ENCODE assay signal across 9 cellular contexts in the genomic region with DNA sequence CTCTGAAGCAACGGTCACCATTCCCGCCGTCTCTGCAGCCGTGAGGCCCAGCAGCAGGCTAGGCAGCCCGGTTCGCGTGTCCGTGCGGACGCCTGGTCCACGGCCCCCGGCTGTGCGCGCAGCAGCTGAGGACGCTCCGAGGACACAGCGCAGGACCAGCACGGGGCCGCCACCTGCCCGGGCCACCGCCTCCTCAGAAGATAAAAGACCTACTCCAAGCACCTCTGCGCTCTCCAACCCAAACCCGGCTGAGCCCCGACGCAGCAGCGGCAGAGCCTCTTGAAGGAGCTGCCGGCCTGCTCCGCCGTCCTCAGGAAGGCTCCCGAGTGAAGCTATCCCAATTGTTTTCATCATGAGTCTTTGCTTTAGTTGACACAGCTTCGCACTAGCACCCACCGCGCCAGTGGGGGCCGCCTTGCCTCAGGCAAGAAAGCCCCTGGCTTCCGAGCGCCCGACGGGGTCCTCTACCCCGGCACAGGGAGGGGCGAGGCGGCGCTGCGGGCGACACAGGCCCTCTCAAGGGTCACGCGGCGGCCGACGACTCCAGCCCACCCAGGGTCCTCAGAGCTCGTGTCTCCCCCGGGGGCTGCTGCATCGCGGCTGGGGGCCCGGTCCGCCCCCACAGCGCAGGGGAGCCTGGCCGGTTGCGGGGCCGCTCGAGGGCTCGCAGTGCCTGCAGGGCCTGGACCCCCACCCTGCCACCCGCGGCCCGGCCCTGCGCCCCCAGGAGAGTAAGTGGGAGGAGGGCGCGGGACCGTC. TPM values are rescaled to one million over a fixed set of nuclear protein-coding genes. Genes with fewer than 3 reads are reported as not detected.
DNase-seq lines count a peak whose midpoint lies in the region; ATAC-seq and TF ChIP-seq lines count a peak whose summit lies in the region.
"Had no signal": no experiment of that assay in that cellular context is flagged by ENCODE, and none has a peak within 500 bp of the region (broad histone marks: within the 10 kb centered on the region; RNA-seq: fewer than 3 reads in every experiment).

No MANE protein-coding gene starts in this region.

- H2AFZ ChIP-seq in trophoblast cell (ENCODE audit: insufficient read depth, low read length, poor library complexity) = peak overlapping the region; percentile 39

- H3K4me1 ChIP-seq in trophoblast cell (ENCODE audit: control insufficient read depth in 1 of 2, insufficient read depth in 2 of 2, low read length in 2 of 2) = peaks cover 13 to 20% of the 10 kb centered on the region in 2 experiments

- H3K9me3 Mint-ChIP-seq in activated CD4-positive, alpha-beta T cell treated with anti-CD3 and anti-CD28 coated beads, Interleukin-2, amount 10 ng/mL, durations not matched to agents 24 days and 14 days = no peaks in the 10 kb centered on the region
- peaks cover 3% of the 10 kb centered on the region for H3K9me3 Mint-ChIP-seq in activated CD8-positive, alpha-beta T cell treated with anti-CD3 and anti-CD28 coated beads for 36 hours

- H3K27me3 Mint-ChIP-seq in activated CD4-positive, alpha-beta T cell treated with anti-CD3 and anti-CD28 coated beads, Interleukin-2, amount 10 ng/mL, durations not matched to agents 24 days and 14 days = no peaks in the 10 kb centered on the region
- H3K27me3 Mint-ChIP-seq in activated CD8-positive, alpha-beta T cell treated with anti-CD3 and anti-CD28 coated beads for 36 hours = no peaks in the 10 kb centered on the region

- H3K36me3 Mint-ChIP-seq in activated CD4-positive, alpha-beta T cell treated with anti-CD3 and anti-CD28 coated beads, Interleukin-2, amount 10 ng/mL, durations not matched to agents 24 days and 14 days (ENCODE audit: low read depth) = peaks cover 9% of the 10 kb centered on the region
- H3K36me3 Mint-ChIP-seq in activated CD8-positive, alpha-beta T cell treated with anti-CD3 and anti-CD28 coated beads for 36 hours (ENCODE audit: low read depth) = peaks cover 11% of the 10 kb centered on the region

- peak overlapping the region; percentile 83 for H3K4me2 ChIP-seq in trophoblast cell (ENCODE audit: low read length)

- H4K12ac ChIP-seq in trophoblast cell (ENCODE audit: low read depth, low read length) = peak overlapping the region; percentile 39

- peak overlapping the region; percentile 69 for H2BK5ac ChIP-seq in trophoblast cell (ENCODE audit: low read depth, low read length, poor library complexity)

- H2AK5ac ChIP-seq in trophoblast cell (ENCODE audit: low read length) = peak overlapping the region; percentile 89

- H2BK12ac ChIP-seq in trophoblast cell (ENCODE audit: low read length) = peak overlapping the region; percentile 45

- no peak for DNase-seq in activated CD4-positive, alpha-beta T cell treated with anti-CD3 and anti-CD28 coated beads, Interleukin-2, amount 10 ng/mL, durations not matched to agents 24 days and 14 days
- no peak for DNase-seq in activated CD4-positive, alpha-beta T cell treated with anti-CD3 and anti-CD28 coated beads, Interleukin-2, amount 50 U/mL, for 1 hour
- no peak for DNase-seq in activated CD8-positive, alpha-beta T cell treated with anti-CD3 and anti-CD28 coated beads for 36 hours
- peak; percentile 24 for DNase-seq in glomerular visceral epithelial cell (ENCODE audit: extremely low spot score)
- DNase-seq in trophoblast cell = peak; percentile 29 to 55
- no peak for DNase-seq in GM10248 (ENCODE audit: extremely low spot score)
- DNase-seq in globus pallidus (ENCODE audit: low spot score) = no peak

- peak overlapping the region; percentile 68 for H3K9ac ChIP-seq in trophoblast cell (ENCODE audit: low read length)

- no peak for TF ChIP-seq CTCF in activated CD8-positive, alpha-beta T cell treated with anti-CD3 and anti-CD28 coated beads for 36 hours (IDR thresholded peaks at IDR 0.05)
- no peak for TF ChIP-seq CTCF in GM10248 (IDR thresholded peaks at IDR 0.05; ENCODE audit: control extremely low read depth, extremely low read depth, low read depth, missing control alignments)

- H4K91ac ChIP-seq in trophoblast cell (ENCODE audit: low read depth, low read length) = peak overlapping the region; percentile 92

- peaks cover 16% of the 10 kb centered on the region for H3K79me1 ChIP-seq in trophoblast cell (ENCODE audit: low read length)

- peaks cover 14% of the 10 kb centered on the region for H3K4me1 Mint-ChIP-seq in activated CD4-positive, alpha-beta T cell treated with anti-CD3 and anti-CD28 coated beads, Interleukin-2, amount 10 ng/mL, durations not matched to agents 24 days and 14 days
- H3K4me1 Mint-ChIP-seq in activated CD8-positive, alpha-beta T cell treated with anti-CD3 and anti-CD28 coated beads for 36 hours (ENCODE audit: low read depth) = peaks cover 24% of the 10 kb centered on the region

- CTCF ChIA-PET in activated CD8-positive, alpha-beta T cell treated with anti-CD3 and anti-CD28 coated beads for 36 hours (lab: Charles Lee) = interaction anchor here (0.6 to 2.5 kb wide), 6 partner anchors 17 to 149 kb away, joined by 3 to 9 read pairs (median 5); a partner anchor contains a TSS
- CTCF ChIA-PET in GM10248 (lab: Yijun Ruan, JAX) = interaction anchor here (1.2 to 1.6 kb wide), 3 partner anchors 17 to 38 kb away, joined by 5 to 6 read pairs (median 5); a partner anchor contains a TSS

- H3K14ac ChIP-seq in trophoblast cell (ENCODE audit: low read length) = peak overlapping the region; percentile 83

- peak overlapping the region; percentile 91 for H3K18ac ChIP-seq in trophoblast cell (ENCODE audit: low read length)

- peak overlapping the region; percentile 82 for H3K4me3 ChIP-seq in trophoblast cell (ENCODE audit: low read depth, low read length)

- WGBS in trophoblast cell (ENCODE audit: extremely low coverage, insufficient coverage, insufficient read length) = no CpG with 5 or more reads among the region's 68 CpGs

- peak overlapping the region; percentile 57 for H3K27ac ChIP-seq in trophoblast cell (ENCODE audit: low read depth, low read length)

- H3K36me3 ChIP-seq in trophoblast cell (ENCODE audit: control insufficient read depth in 1 of 2, insufficient read depth in 2 of 2, low read length in 2 of 2) = peaks cover 12 to 17% of the 10 kb centered on the region in 2 experiments

- H3K27me3 ChIP-seq in trophoblast cell (ENCODE audit: insufficient read depth, low read length) = no peaks in the 10 kb centered on the region

- H3K27ac Mint-ChIP-seq in activated CD4-positive, alpha-beta T cell treated with anti-CD3 and anti-CD28 coated beads, Interleukin-2, amount 10 ng/mL, durations not matched to agents 24 days and 14 days = peak overlapping the region; percentile 25
- H3K27ac Mint-ChIP-seq in activated CD8-positive, alpha-beta T cell treated with anti-CD3 and anti-CD28 coated beads for 36 hours = peak overlapping the region; percentile 64

- ATAC-seq in HG03159 (IDR thresholded peaks at IDR 0.05; ENCODE audit: unreplicated experiment) = peak; percentile 0
- no peak for ATAC-seq in activated CD8-positive, alpha-beta T cell treated with anti-CD3 and anti-CD28 coated beads for 36 hours

- H2BK120ac ChIP-seq in trophoblast cell (ENCODE audit: insufficient read depth, low read length, poor library complexity) = peak overlapping the region; percentile 63

- H4K8ac ChIP-seq in trophoblast cell (ENCODE audit: low read depth, low read length) = peak overlapping the region; percentile 80

- H3K4ac ChIP-seq in trophoblast cell (ENCODE audit: low read depth, low read length) = peak overlapping the region; percentile 93

- POLR2A ChIA-PET in activated CD8-positive, alpha-beta T cell treated with anti-CD3 and anti-CD28 coated beads for 36 hours (lab: Charles Lee) = no interaction called here
- POLR2A ChIA-PET in GM10248 (lab: Yijun Ruan, JAX) = no interaction called here

- no peak overlapping the region for H3K23ac ChIP-seq in trophoblast cell (ENCODE audit: low read length)

- H3K4me3 Mint-ChIP-seq in activated CD4-positive, alpha-beta T cell treated with anti-CD3 and anti-CD28 coated beads, Interleukin-2, amount 10 ng/mL, durations not matched to agents 24 days and 14 days = peak overlapping the region; percentile 77
- peak overlapping the region; percentile 75 for H3K4me3 Mint-ChIP-seq in activated CD8-positive, alpha-beta T cell treated with anti-CD3 and anti-CD28 coated beads for 36 hours

- H3K79me2 ChIP-seq in trophoblast cell (ENCODE audit: control insufficient read depth, insufficient read depth, low read length, poor library complexity) = peaks cover 5% of the 10 kb centered on the region

- no peaks in the 10 kb centered on the region for H3K9me3 ChIP-seq in trophoblast cell (ENCODE audit: insufficient read depth, low read depth, low read length)

- intact Hi-C loops in activated CD4-positive, alpha-beta T cell treated with anti-CD3 and anti-CD28 coated beads, Interleukin-2, amount 10 ng/mL, durations not matched to agents 24 days and 14 days (cut with micrococcal nuclease) = loop anchor here (2.0 kb wide), 1 partner anchor 37 kb away; no protein-coding TSS in a partner anchor
- intact Hi-C loops in activated CD8-positive, alpha-beta T cell treated with anti-CD3 and anti-CD28 coated beads for 36 hours (cut with micrococcal nuclease) = no loop called here

RNA-seq across cellular contexts. Expression of a gene that starts 16.9 kb away (rescaled TPM):
- total RNA-seq in activated CD4-positive, alpha-beta T cell treated with anti-CD3 and anti-CD28 coated beads, Interleukin-2, amount 10 ng/mL, durations not matched to agents 24 days and 14 days = 2.5 and 4.1 TPM in 2 replicates
- 1 to 10 TPM; 5.6 to 8.5 TPM for total RNA-seq in activated CD8-positive, alpha-beta T cell treated with anti-CD3 and anti-CD28 coated beads for 36 hours
- polyA plus RNA-seq in trophoblast cell (2013) = 5.6 and 6.0 TPM in 2 replicates

RNA-seq across cellular contexts. Expression of a gene that starts 44.5 kb away (rescaled TPM):
- not detected in 2 replicates for total RNA-seq in activated CD4-positive, alpha-beta T cell treated with anti-CD3 and anti-CD28 coated beads, Interleukin-2, amount 10 ng/mL, durations not matched to agents 24 days and 14 days
- total RNA-seq in activated CD8-positive, alpha-beta T cell treated with anti-CD3 and anti-CD28 coated beads for 36 hours = not detected
- polyA plus RNA-seq in trophoblast cell (2013) = 0.01 TPM in 1 of 2 replicates, not detected in the other
- total RNA-seq: frontal cortex had no signal

RNA-seq across cellular contexts. Expression of a gene that starts 52.1 kb away (rescaled TPM):
- 15.3 and 22.4 TPM in 2 replicates for total RNA-seq in activated CD4-positive, alpha-beta T cell treated with anti-CD3 and anti-CD28 coated beads, Interleukin-2, amount 10 ng/mL, durations not matched to agents 24 days and 14 days
- total RNA-seq in activated CD8-positive, alpha-beta T cell treated with anti-CD3 and anti-CD28 coated beads for 36 hours = 10 to 100 TPM; 15.5 to 18.0 TPM
- 8.3 and 8.4 TPM in 2 replicates for polyA plus RNA-seq in trophoblast cell (2013)

Comparison
In these comparisons a context has a peak if more than half of its experiments do, and no peak if none do; other contexts are left out.
1. DNase-seq: peak in glomerular visceral epithelial cell (single experiment) and trophoblast cell (2 of 2); none in activated CD4-positive, alpha-beta T cell treated with anti-CD3 and anti-CD28 coated beads, Interleukin-2, amount 10 ng/mL, durations not matched to agents 24 days and 14 days (single experiment), activated CD4-positive, alpha-beta T cell treated with anti-CD3 and anti-CD28 coated beads, Interleukin-2, amount 50 U/mL, for 1 hour (single experiment), activated CD8-positive, alpha-beta T cell treated with anti-CD3 and anti-CD28 coated beads for 36 hours (single experiment), GM10248 (single experiment) and globus pallidus (single experiment).